Comparison of ENCODE assay signal across 3 cellular contexts in the genomic region with DNA sequence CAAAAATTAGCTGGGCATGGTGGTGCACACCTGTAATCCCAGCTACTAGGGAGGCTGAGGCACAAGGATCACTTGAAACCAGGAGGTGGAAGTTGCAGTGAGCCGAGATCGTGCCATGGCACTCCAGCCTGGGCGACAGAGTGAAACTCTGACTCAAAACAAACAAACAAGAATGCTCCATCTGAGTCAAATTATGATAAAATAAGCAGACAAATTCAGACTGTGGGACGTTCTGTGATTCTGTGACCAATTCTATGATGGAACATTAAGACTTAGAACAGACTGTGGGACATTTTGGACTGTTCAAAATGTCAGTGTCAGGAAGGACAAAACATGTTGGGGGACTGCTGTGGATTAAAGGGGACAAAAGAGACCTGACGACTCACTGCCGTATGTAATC. TPM values are rescaled to one million over a fixed set of nuclear protein-coding genes. Genes with fewer than 3 reads are reported as not detected.
"Had no signal": no experiment of that assay in that cellular context is flagged by ENCODE, and none has a peak within 500 bp of the region (broad histone marks: within the 10 kb centered on the region; RNA-seq: fewer than 3 reads in every experiment).

No MANE protein-coding gene starts in this region.

RNA-seq across cellular contexts. Expression of gene LAMA3, which starts 52.7 kb away (rescaled TPM):
- total RNA-seq: osteocyte had no signal
- polyA plus RNA-seq: immature natural killer cell; naive thymus-derived CD4-positive, alpha-beta T cell had no signal
